ENCODE assay signal across 19 cellular contexts in the genomic region with DNA sequence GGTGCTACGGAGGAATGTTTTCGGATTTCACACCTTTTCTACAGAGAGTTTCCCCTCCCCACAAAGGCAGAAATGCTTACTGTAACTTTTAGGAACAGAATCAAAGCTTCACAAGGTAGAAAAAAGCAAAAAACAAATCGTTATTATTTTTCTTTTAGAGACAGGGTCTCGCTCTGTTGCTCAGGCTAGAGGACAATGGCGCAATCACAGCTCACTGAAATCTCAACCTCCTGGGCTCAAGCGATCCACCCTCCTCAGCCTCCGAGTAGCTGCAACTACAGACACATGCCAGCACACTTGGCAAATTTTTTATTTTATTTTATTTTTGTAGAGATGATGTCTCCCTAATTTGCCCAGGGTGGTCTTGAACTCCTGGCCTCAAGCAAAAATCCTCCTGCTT.
"Had no signal": no experiment of that assay in that cellular context is flagged by ENCODE, and none has a peak within 500 bp of the region (broad histone marks: within the 10 kb centered on the region; RNA-seq: fewer than 3 reads in every experiment).

No MANE protein-coding gene starts in this region.

- H3K4me1 ChIP-seq: SJSA1 had no signal

- H3K27me3 ChIP-seq: SJSA1 had no signal

- H3K27ac ChIP-seq: HL-60, SJSA1 had no signal

- H3K36me3 ChIP-seq: MG63, SJSA1 had no signal

- DNase-seq: Karpas-422, KG1, MG63, NCI-H1092 treated with DMSO at 0.1 percent for 48 hours, NCI-H1436, NCI-H187, NCI-H2029, NCI-H2171, NCI-H226, NCI-H446, NCI-H510A, NCI-H524 treated with DMSO at 0.1 percent for 48 hours, NCI-H774, Right ventricle myocardium superior, RPMI8226, SIG-M5 had no signal

- H3K9me3 ChIP-seq: MG63, SJSA1 had no signal

- H3K4me3 ChIP-seq: MG63, SJSA1, SK-N-MC had no signal
